ENCODE assay signal across 34 cellular contexts in the genomic region with DNA sequence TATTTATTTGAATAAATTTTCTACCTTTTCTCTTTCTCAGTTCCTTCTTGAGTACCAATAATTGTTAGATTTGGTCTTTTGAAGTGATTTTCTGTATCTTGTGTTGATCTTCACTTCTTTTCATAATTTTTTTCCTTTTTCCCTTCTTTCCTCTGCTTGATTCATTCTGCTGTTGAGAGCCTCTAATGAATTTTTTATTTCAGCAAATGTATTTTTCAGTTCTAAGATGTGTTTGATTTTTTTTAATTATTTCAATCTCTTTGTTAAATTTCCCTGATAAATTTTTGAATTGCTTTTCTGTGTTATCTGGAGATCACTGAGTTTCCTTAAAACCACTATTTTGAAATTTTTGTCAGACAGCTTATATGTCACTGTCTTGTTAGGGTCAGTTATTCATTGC.
"Had no signal": no experiment of that assay in that cellular context is flagged by ENCODE, and none has a peak within 500 bp of the region (broad histone marks: within the 10 kb centered on the region; RNA-seq: fewer than 3 reads in every experiment).

No MANE protein-coding gene starts in this region.

- DNase-seq: Karpas-422, Kasumi-1, MG63, MM.1S, MV-4-11, NCI-H1048, NCI-H1092, NCI-H1092 treated with DMSO at 0.1 percent for 48 hours, NCI-H1105, NCI-H1105 treated with DMSO at 0.1 percent for 48 hours, NCI-H1417, NCI-H1417 treated with DMSO at 0.1 percent for 48 hours, NCI-H1436, NCI-H1436 treated with DMSO at 0.1 percent for 48 hours, NCI-H146, NCI-H1694, NCI-H1694 treated with DMSO at 0.1 percent for 48 hours, NCI-H187, NCI-H187 treated with DMSO at 0.1 percent for 48 hours, NCI-H1930, NCI-H2029, NCI-H2029 treated with DMSO at 0.1 percent for 48 hours, NCI-H2081, NCI-H2081 treated with DMSO at 0.1 percent for 48 hours, NCI-H2107, NCI-H2171, NCI-H2171 treated with DMSO at 0.1 percent for 48 hours, NCI-H2227 treated with DMSO at 0.1 percent for 48 hours, NCI-H226, NCI-H345, NCI-H446, NCI-H510A, NCI-H510A treated with DMSO at 0.1 percent for 48 hours, NCI-H524 had no signal

- H3K36me3 ChIP-seq: MG63 had no signal

- H3K4me3 ChIP-seq: MG63 had no signal

- H3K27me3 ChIP-seq: MG63 had no signal
